Comparison of ENCODE assay signal across 1 cellular context in the genomic region with DNA sequence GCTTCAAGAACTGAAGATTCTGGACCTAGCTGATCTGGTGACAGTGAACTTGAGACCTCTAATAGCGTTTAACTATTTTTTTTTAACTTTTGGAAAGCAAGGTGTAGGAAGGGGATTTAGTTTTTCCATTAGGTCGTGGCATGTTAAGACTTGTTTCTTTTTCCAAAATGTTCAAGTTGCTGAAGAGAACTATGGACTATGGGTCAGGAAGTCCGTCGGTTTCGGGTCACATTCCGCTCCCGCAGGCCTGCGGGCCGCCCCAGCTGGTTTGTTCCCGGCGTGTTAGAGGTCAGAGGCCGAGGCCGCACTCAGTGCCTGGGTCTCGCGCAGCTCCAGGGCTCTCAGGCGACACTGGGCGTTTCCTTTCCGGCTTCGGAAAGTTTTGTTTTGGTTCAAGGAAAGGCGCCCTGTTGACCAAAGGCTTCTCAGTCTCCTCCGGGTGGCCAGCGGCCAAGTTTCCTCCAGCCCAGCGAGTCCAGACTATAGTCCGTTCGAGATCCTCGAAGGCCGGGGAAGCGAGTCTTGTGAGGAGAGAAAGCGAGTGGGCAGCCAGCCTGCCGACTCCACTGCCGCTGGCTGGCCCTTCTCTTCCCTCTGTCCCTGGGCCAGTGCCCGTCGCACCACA.
A peak's percentile ranks its signal among the peaks of the same experiment; 100 is the strongest.
TF ChIP-seq lines count a peak whose summit lies in the region.

No MANE protein-coding gene starts in this region.

TF ChIP-seq in K562, 482 proteins besides CTCF, POLR2A, EP300 and RAD21 (continued from another document):
- TF ChIP-seq, protein P1, sequence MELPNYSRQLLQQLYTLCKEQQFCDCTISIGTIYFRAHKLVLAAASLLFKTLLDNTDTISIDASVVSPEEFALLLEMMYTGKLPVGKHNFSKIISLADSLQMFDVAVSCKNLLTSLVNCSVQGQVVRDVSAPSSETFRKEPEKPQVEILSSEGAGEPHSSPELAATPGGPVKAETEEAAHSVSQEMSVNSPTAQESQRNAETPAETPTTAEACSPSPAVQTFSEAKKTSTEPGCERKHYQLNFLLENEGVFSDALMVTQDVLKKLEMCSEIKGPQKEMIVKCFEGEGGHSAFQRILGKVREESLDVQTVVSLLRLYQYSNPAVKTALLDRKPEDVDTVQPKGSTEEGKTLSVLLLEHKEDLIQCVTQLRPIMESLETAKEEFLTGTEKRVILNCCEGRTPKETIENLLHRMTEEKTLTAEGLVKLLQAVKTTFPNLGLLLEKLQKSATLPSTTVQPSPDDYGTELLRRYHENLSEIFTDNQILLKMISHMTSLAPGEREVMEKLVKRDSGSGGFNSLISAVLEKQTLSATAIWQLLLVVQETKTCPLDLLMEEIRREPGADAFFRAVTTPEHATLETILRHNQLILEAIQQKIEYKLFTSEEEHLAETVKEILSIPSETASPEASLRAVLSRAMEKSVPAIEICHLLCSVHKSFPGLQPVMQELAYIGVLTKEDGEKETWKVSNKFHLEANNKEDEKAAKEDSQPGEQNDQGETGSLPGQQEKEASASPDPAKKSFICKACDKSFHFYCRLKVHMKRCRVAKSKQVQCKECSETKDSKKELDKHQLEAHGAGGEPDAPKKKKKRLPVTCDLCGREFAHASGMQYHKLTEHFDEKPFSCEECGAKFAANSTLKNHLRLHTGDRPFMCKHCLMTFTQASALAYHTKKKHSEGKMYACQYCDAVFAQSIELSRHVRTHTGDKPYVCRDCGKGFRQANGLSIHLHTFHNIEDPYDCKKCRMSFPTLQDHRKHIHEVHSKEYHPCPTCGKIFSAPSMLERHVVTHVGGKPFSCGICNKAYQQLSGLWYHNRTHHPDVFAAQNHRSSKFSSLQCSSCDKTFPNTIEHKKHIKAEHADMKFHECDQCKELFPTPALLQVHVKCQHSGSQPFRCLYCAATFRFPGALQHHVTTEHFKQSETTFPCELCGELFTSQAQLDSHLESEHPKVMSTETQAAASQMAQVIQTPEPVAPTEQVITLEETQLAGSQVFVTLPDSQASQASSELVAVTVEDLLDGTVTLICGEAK (IDR thresholded peaks at IDR 0.05), result 0 out of 2 replicates have a peak, but pooled peaks have one; percentile 15
- TF ChIP-seq, protein P1 (CRISPR knock-in tag; IDR thresholded peaks at IDR 0.05), result no peak
- TF ChIP-seq NR3C1 (CRISPR knock-in tag; IDR thresholded peaks at IDR 0.05) (no peak), SIN3A (IDR thresholded peaks at IDR 0.05; ENCODE audit: borderline replicate concordance in 2 of 2, control insufficient read depth in 1 of 2, low read depth in 2 of 2, low read length in 2 of 2) (peak in 1 of 2 experiments; percentile 60; a peak in 1 of 4 replicates), LEF1 (IDR thresholded peaks at IDR 0.05) (no peak), THRAP3 (IDR thresholded peaks at IDR 0.05; ENCODE audit: borderline replicate concordance) (0 out of 2 replicates have a peak, but pooled peaks have one; percentile 27), FOXK2 (conservative IDR thresholded peaks at IDR 0.05 in 1 of 2, IDR thresholded peaks at IDR 0.05 in 1 of 2; ENCODE audit: low read depth in 2 of 2) (no peak)
TF ChIP-seq in K562: peak in this region for 35.
